ENCODE assay signal across 28 cellular contexts in the genomic region with DNA sequence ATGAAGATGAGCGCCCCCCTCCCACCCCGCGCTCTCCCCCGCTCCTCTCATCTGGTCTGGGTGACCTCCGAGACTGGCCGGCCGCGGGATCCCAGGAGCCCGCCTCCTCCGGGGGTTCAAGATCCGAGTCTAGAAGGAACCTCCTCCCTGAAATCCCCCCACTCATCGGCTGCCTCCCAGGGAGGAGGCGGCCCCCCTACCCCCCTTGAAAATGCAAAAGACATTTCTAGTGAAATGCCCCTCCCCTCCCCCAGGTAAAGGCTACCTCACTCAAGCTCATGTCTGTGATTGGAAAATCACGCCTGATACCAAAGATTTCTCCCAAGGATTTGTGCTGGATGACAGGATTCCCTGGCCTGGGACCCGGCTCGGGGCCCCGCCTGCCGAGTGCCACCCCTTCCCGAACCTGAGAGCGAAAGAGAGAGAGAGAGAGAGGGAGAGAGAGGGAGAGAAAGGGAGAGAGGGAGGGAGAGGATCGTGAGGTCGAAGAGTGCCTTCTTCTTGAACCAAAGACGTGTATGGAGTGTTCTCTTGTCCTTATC. TPM values are rescaled to one million over a fixed set of nuclear protein-coding genes. Genes with fewer than 3 reads are reported as not detected.
"Had no signal": no experiment of that assay in that cellular context is flagged by ENCODE, and none has a peak within 500 bp of the region (broad histone marks: within the 10 kb centered on the region; RNA-seq: fewer than 3 reads in every experiment).

No MANE protein-coding gene starts in this region.

- H3K36me3 Mint-ChIP-seq: activated naive CD8-positive, alpha-beta T cell; stimulated activated memory B cell treated with anti-CD40 and anti-IgM and Interleukin-4, amounts not matched to agents 10 μg/mL and 1 μg/mL and 100 μg/mL, for 72 hours had no signal

- DNase-seq: activated CD8-positive, alpha-beta memory T cell treated with anti-CD3 and anti-CD28 coated beads, Interleukin-2, amount 50 U/mL, for 48 hours; activated naive CD4-positive, alpha-beta T cell; activated T-cell treated with anti-CD3 and anti-CD28 coated beads, Interleukin-2, amount 50 U/mL, for 4 hours; adrenal gland; central memory CD4-positive, alpha-beta T cell; dermis blood vessel endothelial cell; effector CD8-positive, alpha-beta T cell; foreskin melanocyte; islet precursor cell; left cardiac atrium; occipital lobe; posterior cingulate gyrus; small intestine; stomach; T-helper 9 cell; transverse colon; uterus had no signal

- H3K36me3 ChIP-seq: adrenal gland, stomach, suprapubic skin, transverse colon, uterus had no signal

- H3K4me3 Mint-ChIP-seq: activated naive CD8-positive, alpha-beta T cell; activated T-cell treated with anti-CD3 and anti-CD28 coated beads, Interleukin-2, amount 50 U/mL, for 4 hours; natural killer cell treated with Interleukin-12 subunit alpha and Interleukin-12 subunit beta and Interleukin-15 and Interleukin-18, amount 100 ng/mL, for 72 hours; stimulated activated memory B cell treated with anti-CD40 and anti-IgM and Interleukin-4, amounts not matched to agents 10 μg/mL and 1 μg/mL and 100 μg/mL, for 72 hours had no signal

- H3K4me3 ChIP-seq: adrenal gland, hepatocyte, stomach, suprapubic skin, transverse colon, uterus had no signal

- H3K27ac Mint-ChIP-seq: activated naive CD8-positive, alpha-beta T cell; activated T-helper 2 cell treated with anti-CD3 and anti-CD28 coated beads, Interferon-gamma antibody, Interleukin-2, Interleukin-4, amounts not matched to agents 10 μg/mL and 5 μg/mL and 100 μg/mL, durations not matched to agents 14 hours and 24 hours and 36 hours; natural killer cell treated with Interleukin-12 subunit alpha and Interleukin-12 subunit beta and Interleukin-15 and Interleukin-18, amount 100 ng/mL, for 72 hours; stimulated activated memory B cell treated with anti-CD40 and anti-IgM and Interleukin-4, amounts not matched to agents 10 μg/mL and 1 μg/mL and 100 μg/mL, for 72 hours had no signal

- H3K27ac ChIP-seq: adrenal gland, hepatocyte, stomach, suprapubic skin, transverse colon, uterus had no signal

- ATAC-seq: activated T-cell treated with anti-CD3 and anti-CD28 coated beads, Interleukin-2, amount 50 U/mL, for 4 hours; esophagus mucosa; left cardiac atrium; natural killer cell treated with Interleukin-12 subunit alpha and Interleukin-12 subunit beta and Interleukin-15 and Interleukin-18, amount 100 ng/mL, for 72 hours; sciatic nerve; stimulated activated memory B cell treated with anti-CD40 and anti-IgM and Interleukin-4, amounts not matched to agents 10 μg/mL and 1 μg/mL and 100 μg/mL, for 72 hours had no signal

- H3K79me2 ChIP-seq: hepatocyte had no signal

- H3K4me1 ChIP-seq: adrenal gland, transverse colon, uterus had no signal

- H3K9me3 Mint-ChIP-seq: activated T-cell treated with anti-CD3 and anti-CD28 coated beads, Interleukin-2, amount 50 U/mL, for 4 hours; natural killer cell treated with Interleukin-12 subunit alpha and Interleukin-12 subunit beta and Interleukin-15 and Interleukin-18, amount 100 ng/mL, for 72 hours had no signal

RNA-seq across cellular contexts. Expression of gene ONECUT3, which starts 23.4 kb away (rescaled TPM):
- total RNA-seq: activated CD8-positive, alpha-beta memory T cell treated with anti-CD3 and anti-CD28 coated beads for 36 hours; activated T-cell treated with anti-CD3 and anti-CD28 coated beads, Interleukin-2, amount 50 U/mL, for 4 hours; activated T-helper 2 cell treated with anti-CD3 and anti-CD28 coated beads, Interferon-gamma antibody, Interleukin-2, Interleukin-4, amounts not matched to agents 10 μg/mL and 5 μg/mL and 100 μg/mL, durations not matched to agents 14 hours and 24 hours and 36 hours; adrenal gland; astrocyte; dermis blood vessel endothelial cell; esophagus mucosa; left cardiac atrium; liver; natural killer cell treated with Interleukin-12 subunit alpha and Interleukin-12 subunit beta and Interleukin-15 and Interleukin-18, amount 100 ng/mL, for 72 hours; occipital lobe; sciatic nerve; suprapubic skin; transverse colon; uterus had no signal
- polyA plus RNA-seq: liver had no signal
